21 cellular contexts compared by ENCODE assay signal in the genomic region with DNA sequence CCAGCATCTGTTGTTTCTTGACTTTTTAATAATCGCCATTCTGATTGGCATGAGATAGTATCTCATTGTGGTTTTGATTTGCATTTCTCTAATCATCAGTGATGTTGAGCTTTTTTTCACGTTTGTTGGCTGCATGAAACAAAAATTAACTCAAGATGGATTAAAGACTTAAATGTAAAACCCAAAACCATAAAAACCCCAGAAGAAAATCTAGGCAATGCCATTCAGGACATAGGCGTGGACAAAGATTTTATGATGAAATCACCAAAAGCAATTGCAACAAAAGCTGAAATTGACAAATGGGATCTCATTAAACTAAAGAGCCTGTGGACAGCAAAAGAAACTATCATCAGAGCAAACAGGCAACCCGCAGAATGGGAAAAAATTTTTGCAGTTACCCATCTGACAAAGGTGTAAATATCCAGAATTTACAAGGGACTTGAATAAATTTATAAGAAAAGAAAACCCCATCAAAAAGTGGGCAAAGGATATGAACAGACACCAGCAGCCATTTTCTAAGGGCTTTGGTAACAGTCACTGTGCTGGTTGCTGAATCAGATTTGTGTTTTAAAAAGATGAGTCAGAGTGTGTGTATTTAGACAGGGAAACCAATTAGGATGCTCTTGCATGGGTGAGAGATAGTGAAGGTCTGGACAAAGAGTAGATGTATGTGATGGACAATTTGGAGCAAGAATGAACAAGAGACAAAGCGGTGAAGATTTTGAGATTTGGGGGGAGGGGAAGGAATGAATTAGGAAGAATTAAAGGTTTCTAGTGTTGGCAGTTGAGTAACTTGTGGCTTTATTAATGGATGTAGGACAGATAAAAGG.
DNase-seq lines count a peak whose midpoint lies in the region; ATAC-seq and TF ChIP-seq lines count a peak whose summit lies in the region.
"Had no signal": no experiment of that assay in that cellular context is flagged by ENCODE, and none has a peak within 500 bp of the region (broad histone marks: within the 10 kb centered on the region; RNA-seq: fewer than 3 reads in every experiment).

No MANE protein-coding gene starts in this region.

- ATAC-seq in aorta (ENCODE audit: low FRiP score), result no peak
- ATAC-seq: CD8-positive, alpha-beta T cell; GM12878; HCT116 had no signal

- no peak overlapping the region for H4K91ac ChIP-seq in mesenchymal stem cell (ENCODE audit: low read length)

- 79% methylated on average over 3 of the region's 5 CpGs for WGBS in mesenchymal stem cell
- 92 to 96% methylated on average over 5 of the region's 5 CpGs for WGBS in aorta, 2 donors

- no peak overlapping the region for H2BK15ac ChIP-seq in mesenchymal stem cell (ENCODE audit: low read depth, poor library complexity, severe bottlenecking)

- H2BK12ac ChIP-seq in mesenchymal stem cell (ENCODE audit: low read length in 2 of 2), result no peak overlapping the region

- no peak overlapping the region for H3K4me3 ChIP-seq in MM.1S (ENCODE audit: low read length)
- no peak overlapping the region for H3K4me3 ChIP-seq in mesenchymal stem cell (ENCODE audit: insufficient read depth in 1 of 2, low read depth in 1 of 2, low read length in 2 of 2)
- H3K4me3 ChIP-seq in aorta (ENCODE audit: low read length in 2 of 2), result no peak overlapping the region
- H3K4me3 ChIP-seq: BLaER1 treated with 17β-estradiol and CSF1 and Interleukin-3, amounts not matched to agents 10 nM and 100 nM; GM12878; PC-9 had no signal

- H2BK5ac ChIP-seq in mesenchymal stem cell (ENCODE audit: low read depth, low read length, poor library complexity, severe bottlenecking), result no peak overlapping the region

- no peaks in the 10 kb centered on the region for H3K79me2 ChIP-seq in MM.1S (ENCODE audit: low read length)

- intact Hi-C loops in aorta (cut with DNase I), result no loop called here

- no peaks in the 10 kb centered on the region for H3K27me3 ChIP-seq in MM.1S (replicated peaks; ENCODE audit: insufficient read depth, low read length)
- H3K27me3 ChIP-seq in mesenchymal stem cell (ENCODE audit: control insufficient read depth in 1 of 2, insufficient read depth in 1 of 2, low read length in 2 of 2), result no peaks in the 10 kb centered on the region
- H3K27me3 ChIP-seq in aorta (ENCODE audit: control insufficient read depth in 1 of 2, insufficient read depth in 2 of 2, low read length in 1 of 2), result no peaks in the 10 kb centered on the region
- H3K27me3 ChIP-seq: BLaER1 treated with 17β-estradiol and CSF1 and Interleukin-3, amounts not matched to agents 10 nM and 100 nM had no signal

- peak; percentile 47 for DNase-seq in DMS53 (lab: John Stamatoyannopoulos, UW)
- peak; percentile 11 for DNase-seq in ELR (ENCODE audit: low read depth)
- DNase-seq in MM.1S, result peak; percentile 2
- DNase-seq in mesenchymal stem cell, result peak; percentile 31
- no peak for DNase-seq in stimulated activated CD4-positive, alpha-beta T cell treated with anti-CD3 and anti-CD28 coated beads, Interleukin-15, amount 100 ng/mL, for 24 hours
- no peak for DNase-seq in HuH-7.5 (ENCODE audit: low spot score)
- DNase-seq in aorta, result no peak
- DNase-seq: ACHN; Calu3; CD8-positive, alpha-beta T cell; DMS79; Kasumi-1; NCI-H1092; NCI-H1436 treated with DMSO at 0.1 percent for 48 hours; NCI-H69; PC-9; T-helper 1 cell had no signal

- no peak overlapping the region for H3K4ac ChIP-seq in mesenchymal stem cell (ENCODE audit: low read depth in 1 of 2, low read length in 2 of 2)

- no peak overlapping the region for H4K8ac ChIP-seq in mesenchymal stem cell (ENCODE audit: low read length)

- no peak overlapping the region for H2BK120ac ChIP-seq in mesenchymal stem cell (ENCODE audit: low read depth, low read length)

- no peak overlapping the region for H2AK5ac ChIP-seq in mesenchymal stem cell (ENCODE audit: low read length, severe bottlenecking)

- H2AFZ ChIP-seq in MM.1S (ENCODE audit: low read length) (no peak overlapping the region), mesenchymal stem cell (ENCODE audit: low read depth, low read length) (no peak overlapping the region)
- H2AFZ ChIP-seq: PC-9 had no signal

- H3K79me1 ChIP-seq in mesenchymal stem cell (replicated peaks; ENCODE audit: low read length, poor library complexity, severe bottlenecking), result no peaks in the 10 kb centered on the region

- H3K23ac ChIP-seq in mesenchymal stem cell (ENCODE audit: low read length in 2 of 2), result no peak overlapping the region

- H3K27ac ChIP-seq in MM.1S (ENCODE audit: low read length) (no peak overlapping the region), mesenchymal stem cell (ENCODE audit: low read length, poor library complexity, severe bottlenecking) (no peak overlapping the region), aorta (ENCODE audit: low read depth in 1 of 2, low read length in 2 of 2) (no peak overlapping the region)
- H3K27ac ChIP-seq: BLaER1 treated with 17β-estradiol and CSF1 and Interleukin-3, amounts not matched to agents 10 nM and 100 nM; PC-9; RWPE1 had no signal

- no peak for TF ChIP-seq CTCF in MM.1S (IDR thresholded peaks at IDR 0.05; ENCODE audit: low read length)

- H3K4me1 ChIP-seq in MM.1S (ENCODE audit: low read length) (no peaks in the 10 kb centered on the region), mesenchymal stem cell (ENCODE audit: control insufficient read depth, insufficient read depth, low read depth, low read length) (no peaks in the 10 kb centered on the region), aorta (ENCODE audit: control insufficient read depth in 1 of 2, insufficient read depth in 2 of 2, low read length in 2 of 2) (peaks cover 0 to 4% of the 10 kb centered on the region in 2 donors)

- no peaks in the 10 kb centered on the region for H3F3A ChIP-seq in MM.1S (ENCODE audit: insufficient read depth, low read length)

- no peak overlapping the region for H3K18ac ChIP-seq in mesenchymal stem cell (ENCODE audit: low read depth in 1 of 2, low read length in 2 of 2)

- no peaks in the 10 kb centered on the region for H3K9me2 ChIP-seq in MM.1S (replicated peaks; ENCODE audit: insufficient read depth, low read length)

- H4K20me1 ChIP-seq in MM.1S (ENCODE audit: insufficient read depth, low read length), result no peaks in the 10 kb centered on the region
- H4K20me1 ChIP-seq: BLaER1 treated with 17β-estradiol and CSF1 and Interleukin-3, amounts not matched to agents 10 nM and 100 nM had no signal

- no peak overlapping the region for H3K14ac ChIP-seq in mesenchymal stem cell (ENCODE audit: low read length in 2 of 2)

- H3K4me2 ChIP-seq in MM.1S (ENCODE audit: low read depth, low read length), result no peak overlapping the region
- H3K4me2 ChIP-seq in mesenchymal stem cell (ENCODE audit: low read length, poor library complexity, severe bottlenecking), result no peak overlapping the region
- H3K4me2 ChIP-seq: BLaER1 treated with 17β-estradiol and CSF1 and Interleukin-3, amounts not matched to agents 10 nM and 100 nM; PC-9 had no signal

- H3K36me3 ChIP-seq in MM.1S (replicated peaks; ENCODE audit: insufficient read depth, low read length) (no peaks in the 10 kb centered on the region), mesenchymal stem cell (ENCODE audit: control insufficient read depth in 1 of 2, insufficient read depth in 2 of 2, low read depth in 1 of 2, low read length in 2 of 2) (no peaks in the 10 kb centered on the region), aorta (ENCODE audit: control insufficient read depth in 1 of 2, insufficient read depth in 2 of 2, low read length in 1 of 2) (no peaks in the 10 kb centered on the region)
- H3K36me3 ChIP-seq: BLaER1 treated with 17β-estradiol and CSF1 and Interleukin-3, amounts not matched to agents 10 nM and 100 nM had no signal

- H3K9me3 ChIP-seq in MM.1S (replicated peaks; ENCODE audit: insufficient read depth, low read length) (no peaks in the 10 kb centered on the region), mesenchymal stem cell (ENCODE audit: control insufficient read depth, low read length) (no peaks in the 10 kb centered on the region), aorta (ENCODE audit: control insufficient read depth, low read length) (no peaks in the 10 kb centered on the region)
- H3K9me3 ChIP-seq: BLaER1 treated with 17β-estradiol and CSF1 and Interleukin-3, amounts not matched to agents 10 nM and 100 nM had no signal

- no peak overlapping the region for H3K9ac ChIP-seq in MM.1S (ENCODE audit: low read length)
- no peak overlapping the region for H3K9ac ChIP-seq in mesenchymal stem cell (ENCODE audit: low read length)
- H3K9ac ChIP-seq: BLaER1 treated with 17β-estradiol and CSF1 and Interleukin-3, amounts not matched to agents 10 nM and 100 nM had no signal

Comparison
In these comparisons a context has a peak if more than half of its experiments do, and no peak if none do; other contexts are left out.
1. DNase-seq: peak in DMS53 (single experiment), ELR (single experiment), MM.1S (single experiment) and mesenchymal stem cell (single experiment); none in stimulated activated CD4-positive, alpha-beta T cell treated with anti-CD3 and anti-CD28 coated beads, Interleukin-15, amount 100 ng/mL, for 24 hours (single experiment), HuH-7.5 (single experiment) and aorta (0 of 2).